12 cellular contexts compared by ENCODE assay signal in genomic region chr12:46455648-46456352, GRCh38.
DNase-seq lines count a peak whose midpoint lies in the region; ATAC-seq, FAIRE-seq and TF ChIP-seq lines count a peak whose summit lies in the region.
"Had no signal": no experiment of that assay in that cellular context is flagged by ENCODE, and none has a peak within 500 bp of the region (broad histone marks: within the 10 kb centered on the region; RNA-seq: fewer than 3 reads in every experiment).

No MANE protein-coding gene starts in this region.

- BruUV-seq in GM12878 (replicated peaks; lab: Mats Ljungman, UMichigan), result no TSS peak

- ATAC-seq in GM12878, result no peak
- peak; percentile 94 to 96 (median 96) for ATAC-seq in pancreas
- ATAC-seq in HG02798 (IDR thresholded peaks at IDR 0.05; ENCODE audit: poor library complexity, unreplicated experiment), result no peak
- no peak for ATAC-seq in HG03095 (IDR thresholded peaks at IDR 0.05; ENCODE audit: unreplicated experiment)
- ATAC-seq: left ventricle myocardium superior had no signal

- CTCF ChIA-PET in GM12878 (lab: Yijun Ruan, JAX), result interaction anchor here (1.2 to 1.4 kb wide), 2 partner anchors 28 to 59 kb away, joined by 3 read pairs; no protein-coding TSS in a partner anchor

- no peaks in the 10 kb centered on the region for H3K36me3 ChIP-seq in MM.1S (replicated peaks; ENCODE audit: insufficient read depth, low read length)
- H3K36me3 ChIP-seq in GM12878 (ENCODE audit: control insufficient read depth in 2 of 2, insufficient read depth in 2 of 2, low read length in 1 of 2), result no peaks in the 10 kb centered on the region
- no peaks in the 10 kb centered on the region for H3K36me3 ChIP-seq in pancreas

- no peak overlapping the region for H3K4me3 Mint-ChIP-seq in glutamatergic neuron (ENCODE audit: unreplicated experiment)

- H3K9me3 ChIP-seq in MM.1S (replicated peaks; ENCODE audit: insufficient read depth, low read length), result no peaks in the 10 kb centered on the region
- H3K9me3 ChIP-seq in GM12878 (replicated peaks; ENCODE audit: control insufficient read depth, insufficient read depth, low read length), result no peaks in the 10 kb centered on the region
- H3K9me3 ChIP-seq in pancreas, result no peaks in the 10 kb centered on the region

- SMC1A ChIA-PET in GM12878 (lab: Charles Lee; ENCODE audit: uncharacterized antibody, unreplicated experiment), result interaction anchor here (0.8 to 2.6 kb wide), 7 partner anchors 9 to 165 kb away, joined by 3 to 10 read pairs (median 3); no protein-coding TSS in a partner anchor

- TF ChIP-seq CTCF in MM.1S (IDR thresholded peaks at IDR 0.05; ENCODE audit: low read length), result no peak
- no peak for TF ChIP-seq CTCF in GM12878 (IDR thresholded peaks at IDR 0.05 in 2 of 3, conservative IDR thresholded peaks at IDR 0.05 in 1 of 3; ENCODE audit: control insufficient read depth in 2 of 3, extremely low read depth in 1 of 3, insufficient read depth in 1 of 3, low read depth in 3 of 3, low read length in 3 of 3)
- TF ChIP-seq CTCF in pancreas (IDR thresholded peaks at IDR 0.05), result no peak
- TF ChIP-seq CTCF in glutamatergic neuron (IDR thresholded peaks at IDR 0.05; ENCODE audit: partially characterized antibody, unreplicated experiment), result no peak

- H3K9ac ChIP-seq in MM.1S (ENCODE audit: low read length), result no peak overlapping the region
- no peak overlapping the region for H3K9ac ChIP-seq in GM12878 (ENCODE audit: control insufficient read depth, insufficient read depth, low read length)

- intact Hi-C loops in GM12878 (cut with micrococcal nuclease; ENCODE audit: unreplicated experiment), result no loop called here
- intact Hi-C loops in pancreas (cut with DNase I), result no loop called here
- intact Hi-C loops in head of caudate nucleus (cut with DNase I), result no loop called here

- peaks cover 2% of the 10 kb centered on the region for H3K27me3 Mint-ChIP-seq in glutamatergic neuron (ENCODE audit: unreplicated experiment)

- no peak for TF ChIP-seq RAD21 in GM12878 (IDR thresholded peaks at IDR 0.05; ENCODE audit: insufficient read depth, low read depth, low read length)

- H2AFZ ChIP-seq in MM.1S (ENCODE audit: low read length), result no peak overlapping the region
- peak overlapping the region; percentile 1; the same call in 1 of the 2 replicates for H2AFZ ChIP-seq in GM12878 (ENCODE audit: control insufficient read depth, low read depth, low read length)

- no peak overlapping the region for H3K27ac ChIP-seq in MM.1S (ENCODE audit: low read length)
- H3K27ac ChIP-seq in GM12878 (ENCODE audit: control insufficient read depth, insufficient read depth), result no peak overlapping the region
- peak overlapping the region; percentile 1 to 59 (median 29) for H3K27ac ChIP-seq in pancreas

- no peaks in the 10 kb centered on the region for H3F3A ChIP-seq in MM.1S (ENCODE audit: insufficient read depth, low read length)

- H3K27ac Mint-ChIP-seq in glutamatergic neuron (ENCODE audit: unreplicated experiment), result no peak overlapping the region

- H4K20me1 ChIP-seq in MM.1S (ENCODE audit: insufficient read depth, low read length) (no peaks in the 10 kb centered on the region), GM12878 (ENCODE audit: control insufficient read depth, insufficient read depth) (no peaks in the 10 kb centered on the region)

- H3K4me1 ChIP-seq in MM.1S (ENCODE audit: low read length) (peaks cover 35% of the 10 kb centered on the region), GM12878 (ENCODE audit: control insufficient read depth, insufficient read depth, low read length) (peaks cover 22% of the 10 kb centered on the region), pancreas (peaks cover 8 to 20% (median 14%) of the 10 kb centered on the region in 3 donors)

- no peaks in the 10 kb centered on the region for H3K36me3 Mint-ChIP-seq in glutamatergic neuron (ENCODE audit: unreplicated experiment)

- H3K4me1 Mint-ChIP-seq in glutamatergic neuron (ENCODE audit: low read depth, unreplicated experiment), result no peaks in the 10 kb centered on the region

- TF ChIP-seq POLR2A in GM12878 (IDR thresholded peaks at IDR 0.05; ENCODE audit: low read depth, low read length), result no peak

- H3K79me2 ChIP-seq in MM.1S (ENCODE audit: low read length) (no peaks in the 10 kb centered on the region), GM12878 (ENCODE audit: control insufficient read depth, insufficient read depth, low read length) (no peaks in the 10 kb centered on the region)

- DNase-seq in Daoy (ENCODE audit: low read depth), result peak; percentile 40
- DNase-seq in MM.1S, result no peak
- DNase-seq in GM12878 (ENCODE audit: low read depth, low spot score), result no peak
- DNase-seq in pancreas, result peak in 4 of 6 donors; percentile 33 to 54 (median 40)
- no peak for DNase-seq in head of caudate nucleus
- no peak for DNase-seq in glutamatergic neuron
- DNase-seq: effector CD4-positive, alpha-beta T cell; left ventricle myocardium superior; stimulated activated CD4-positive, alpha-beta T cell treated with anti-CD3 and anti-CD28 coated beads, Interleukin-12 subunit alpha, Interleukin-12 subunit beta, amount 100 ng/mL, for 4 hours; substantia nigra had no signal

- no peak overlapping the region for H3K4me3 ChIP-seq in MM.1S (ENCODE audit: low read length)
- H3K4me3 ChIP-seq in GM12878, result no peak overlapping the region
- no peak overlapping the region for H3K4me3 ChIP-seq in pancreas

- H3K4me2 ChIP-seq in MM.1S (ENCODE audit: low read depth, low read length) (peak overlapping the region; percentile 28; the same call in 1 of the 2 replicates), GM12878 (ENCODE audit: control insufficient read depth, insufficient read depth) (peak overlapping the region; percentile 21; the same call in 1 of the 2 replicates)

- no peak for FAIRE-seq in GM12878 (lab: Jason Lieb, UNC)
- FAIRE-seq in pancreas (lab: Jason Lieb, UNC), result no peak

- in situ Hi-C loops in GM12878 (cut with MboI), result no loop called here

- 91% methylated on average over 1 of the region's 1 CpG for WGBS in GM12878 (ENCODE audit: insufficient coverage, insufficient replicate concordance, low lambda C conversion rate, missing lambda C conversion rate)
- WGBS in pancreas, 2 donors, result 9 to 23% methylated on average over 1 of the region's 1 CpG

- RAD21 ChIA-PET in GM12878 (lab: Charles Lee; ENCODE audit: unreplicated experiment), result no interaction called here

- POLR2A ChIA-PET in GM12878 (lab: Charles Lee), result interaction anchor here (0.6 to 1.2 kb wide), 2 partner anchors 39 to 63 kb away, joined by 5 to 7 read pairs; no protein-coding TSS in a partner anchor

- TF ChIP-seq EP300 in GM12878 (IDR thresholded peaks at IDR 0.05; ENCODE audit: borderline replicate concordance in 1 of 2, control insufficient read depth in 1 of 2, low read depth in 2 of 2, low read length in 2 of 2), result no peak

- no peaks in the 10 kb centered on the region for H3K9me2 ChIP-seq in MM.1S (replicated peaks; ENCODE audit: insufficient read depth, low read length)

- H3K27me3 ChIP-seq in MM.1S (replicated peaks; ENCODE audit: insufficient read depth, low read length), result no peaks in the 10 kb centered on the region
- H3K27me3 ChIP-seq in GM12878 (replicated peaks in 1 of 2; ENCODE audit: control insufficient read depth in 2 of 2, insufficient read depth in 2 of 2, low read length in 1 of 2), result no peaks in the 10 kb centered on the region
- no peaks in the 10 kb centered on the region for H3K27me3 ChIP-seq in pancreas

- no peaks in the 10 kb centered on the region for H3K9me3 Mint-ChIP-seq in glutamatergic neuron (ENCODE audit: unreplicated experiment)

TF ChIP-seq in GM12878, 131 proteins besides CTCF, POLR2A, EP300 and RAD21:
- TF ChIP-seq SMC3 (IDR thresholded peaks at IDR 0.05; ENCODE audit: borderline replicate concordance, low read length) (no peak), PKNOX1 (IDR thresholded peaks at IDR 0.05) (peak; percentile 56), PBX3 (IDR thresholded peaks at IDR 0.05; ENCODE audit: insufficient replicate concordance, low read depth, low read length) (peak; percentile 37)

Comparison
In these comparisons a context has a peak if more than half of its experiments do, and no peak if none do; other contexts are left out.
1. DNase-seq: peak in Daoy (single experiment) and pancreas (4 of 6); none in MM.1S (single experiment), GM12878 (single experiment), head of caudate nucleus (0 of 42) and glutamatergic neuron (single experiment).
2. H3K27ac ChIP-seq: peak in pancreas (4 of 4); none in MM.1S (single experiment) and GM12878 (single experiment).
3. ATAC-seq: peak in pancreas (4 of 4); none in GM12878 (single experiment), HG02798 (single experiment) and HG03095 (single experiment).